Comparison of ENCODE assay signal across 29 cellular contexts in genomic region chr9:94666364-94667099, GRCh38. TPM values are rescaled to one million over a fixed set of nuclear protein-coding genes. Genes with fewer than 3 reads are reported as not detected.
"Had no signal": no experiment of that assay in that cellular context is flagged by ENCODE, and none has a peak within 500 bp of the region (broad histone marks: within the 10 kb centered on the region; RNA-seq: fewer than 3 reads in every experiment).

No MANE protein-coding gene starts in this region.

- H3K27ac ChIP-seq: coronary artery, esophagus squamous epithelium, gastrocnemius medialis, parathyroid adenoma, transverse colon, uterus had no signal

- ATAC-seq: activated T-cell treated with anti-CD3 and anti-CD28 coated beads, Interleukin-2, amount 50 U/mL, for 72 hours; gastrocnemius medialis; left colon; naive thymus-derived CD4-positive, alpha-beta T cell; sciatic nerve; stimulated activated naive B cell treated with anti-CD40 and anti-IgM and Interleukin-4, amounts not matched to agents 10 μg/mL and 1 μg/mL and 100 μg/mL, for 72 hours had no signal

- H3K36me3 ChIP-seq: esophagus squamous epithelium, gastrocnemius medialis, neutrophil, transverse colon, uterus had no signal

- H3K9me3 ChIP-seq: esophagus squamous epithelium, gastrocnemius medialis, neutrophil, transverse colon, uterus had no signal

- H3K9me3 Mint-ChIP-seq: activated B cell treated with CpG ODN at 0.5 μM for 24 hours; activated CD4-positive, alpha-beta memory T cell treated with anti-CD3 and anti-CD28 coated beads for 36 hours; activated naive CD4-positive, alpha-beta T cell treated with anti-CD3 and anti-CD28 coated beads for 36 hours; activated naive CD8-positive, alpha-beta T cell treated with anti-CD3 and anti-CD28 coated beads, Interleukin-2, amount 10 ng/mL, durations not matched to agents 7 days and 5 days; activated T-cell treated with anti-CD3 and anti-CD28 coated beads, Interleukin-2, amount 50 U/mL, for 72 hours; stimulated activated naive B cell treated with anti-CD40 and anti-IgM and Interleukin-4, amounts not matched to agents 10 μg/mL and 1 μg/mL and 100 μg/mL, for 72 hours; T-helper 1 cell treated with Interleukin-12 subunit alpha and Interleukin-12 subunit beta and Interleukin-4 antibody, amounts not matched to agents 30 μg/mL and 1 μg/mL, for 36 hours had no signal

- H3K36me3 Mint-ChIP-seq: activated CD4-positive, alpha-beta memory T cell treated with anti-CD3 and anti-CD28 coated beads for 36 hours; activated naive CD8-positive, alpha-beta T cell treated with anti-CD3 and anti-CD28 coated beads, Interleukin-2, amount 10 ng/mL, durations not matched to agents 7 days and 5 days; naive thymus-derived CD4-positive, alpha-beta T cell had no signal

- H3K4me3 Mint-ChIP-seq: activated B cell treated with CpG ODN at 0.5 μM for 24 hours; activated CD4-positive, alpha-beta memory T cell treated with anti-CD3 and anti-CD28 coated beads for 36 hours; activated naive CD4-positive, alpha-beta T cell treated with anti-CD3 and anti-CD28 coated beads for 36 hours; activated naive CD8-positive, alpha-beta T cell treated with anti-CD3 and anti-CD28 coated beads, Interleukin-2, amount 10 ng/mL, durations not matched to agents 7 days and 5 days; activated T-cell treated with anti-CD3 and anti-CD28 coated beads, Interleukin-2, amount 50 U/mL, for 72 hours; endodermal cell; naive thymus-derived CD4-positive, alpha-beta T cell; stimulated activated naive B cell treated with anti-CD40 and anti-IgM and Interleukin-4, amounts not matched to agents 10 μg/mL and 1 μg/mL and 100 μg/mL, for 72 hours; T-helper 1 cell treated with Interleukin-12 subunit alpha and Interleukin-12 subunit beta and Interleukin-4 antibody, amounts not matched to agents 30 μg/mL and 1 μg/mL, for 36 hours had no signal

- H3K4me3 ChIP-seq: coronary artery, esophagus squamous epithelium, gastrocnemius medialis, transverse colon, uterus had no signal

- FAIRE-seq: bronchial epithelial cell had no signal

- H3K4me1 ChIP-seq: gastrocnemius medialis, parathyroid adenoma, uterus had no signal

- H3K27me3 ChIP-seq: gastrocnemius medialis, neutrophil, transverse colon, uterus had no signal

- H2AFZ ChIP-seq: parathyroid adenoma had no signal

- DNase-seq: activated B cell treated with CpG ODN at 0.5 μM for 24 hours; activated CD4-positive, alpha-beta memory T cell treated with anti-CD3 and anti-CD28 coated beads for 36 hours; activated CD4-positive, alpha-beta T cell treated with anti-CD3 and anti-CD28 coated beads for 48 hours; activated effector memory CD4-positive, alpha-beta T cell treated with Interleukin-2 at 50 U/mL for 16 hours; activated naive CD4-positive, alpha-beta T cell treated with anti-CD3 and anti-CD28 coated beads for 36 hours; activated naive CD8-positive, alpha-beta T cell treated with anti-CD3 and anti-CD28 coated beads, Interleukin-2, amount 10 ng/mL, durations not matched to agents 7 days and 5 days; activated T-cell treated with anti-CD3 and anti-CD28 coated beads, Interleukin-2, amount 50 U/mL, for 72 hours; amniotic stem cell; cerebellar nuclear complex; endodermal cell; esophagus squamous epithelium; gastrocnemius medialis; head of caudate nucleus; islet precursor cell; left colon; naive thymus-derived CD4-positive, alpha-beta T cell; stimulated activated CD4-positive, alpha-beta T cell treated with anti-CD3 and anti-CD28 coated beads, Interleukin-2, amount 100 ng/mL, for 48 hours; stimulated activated CD8-positive, alpha-beta memory T cell treated with anti-CD3 and anti-CD28 coated beads, Interleukin-4, amount 100 ng/mL, for 48 hours; stimulated activated naive B cell treated with anti-CD40 and anti-IgM and Interleukin-4, amounts not matched to agents 10 μg/mL and 1 μg/mL and 100 μg/mL, for 72 hours; transverse colon; uterus had no signal

- H3K79me2 ChIP-seq: parathyroid adenoma had no signal

- H3K9ac ChIP-seq: parathyroid adenoma had no signal

- H3K27ac Mint-ChIP-seq: activated B cell treated with CpG ODN at 0.5 μM for 24 hours; activated CD4-positive, alpha-beta memory T cell treated with anti-CD3 and anti-CD28 coated beads for 36 hours; activated naive CD4-positive, alpha-beta T cell treated with anti-CD3 and anti-CD28 coated beads for 36 hours; activated naive CD8-positive, alpha-beta T cell treated with anti-CD3 and anti-CD28 coated beads, Interleukin-2, amount 10 ng/mL, durations not matched to agents 7 days and 5 days; activated T-cell treated with anti-CD3 and anti-CD28 coated beads, Interleukin-2, amount 50 U/mL, for 72 hours; endodermal cell; naive thymus-derived CD4-positive, alpha-beta T cell; stimulated activated naive B cell treated with anti-CD40 and anti-IgM and Interleukin-4, amounts not matched to agents 10 μg/mL and 1 μg/mL and 100 μg/mL, for 72 hours; T-helper 1 cell treated with Interleukin-12 subunit alpha and Interleukin-12 subunit beta and Interleukin-4 antibody, amounts not matched to agents 30 μg/mL and 1 μg/mL, for 36 hours had no signal

RNA-seq across cellular contexts. Expression of gene FBP1, which starts 27.2 kb away (rescaled TPM):
- total RNA-seq: bronchial epithelial cell, lung microvascular endothelial cell, temporal lobe had no signal
